ENCODE assay signal across 8 cellular contexts in the genomic region with DNA sequence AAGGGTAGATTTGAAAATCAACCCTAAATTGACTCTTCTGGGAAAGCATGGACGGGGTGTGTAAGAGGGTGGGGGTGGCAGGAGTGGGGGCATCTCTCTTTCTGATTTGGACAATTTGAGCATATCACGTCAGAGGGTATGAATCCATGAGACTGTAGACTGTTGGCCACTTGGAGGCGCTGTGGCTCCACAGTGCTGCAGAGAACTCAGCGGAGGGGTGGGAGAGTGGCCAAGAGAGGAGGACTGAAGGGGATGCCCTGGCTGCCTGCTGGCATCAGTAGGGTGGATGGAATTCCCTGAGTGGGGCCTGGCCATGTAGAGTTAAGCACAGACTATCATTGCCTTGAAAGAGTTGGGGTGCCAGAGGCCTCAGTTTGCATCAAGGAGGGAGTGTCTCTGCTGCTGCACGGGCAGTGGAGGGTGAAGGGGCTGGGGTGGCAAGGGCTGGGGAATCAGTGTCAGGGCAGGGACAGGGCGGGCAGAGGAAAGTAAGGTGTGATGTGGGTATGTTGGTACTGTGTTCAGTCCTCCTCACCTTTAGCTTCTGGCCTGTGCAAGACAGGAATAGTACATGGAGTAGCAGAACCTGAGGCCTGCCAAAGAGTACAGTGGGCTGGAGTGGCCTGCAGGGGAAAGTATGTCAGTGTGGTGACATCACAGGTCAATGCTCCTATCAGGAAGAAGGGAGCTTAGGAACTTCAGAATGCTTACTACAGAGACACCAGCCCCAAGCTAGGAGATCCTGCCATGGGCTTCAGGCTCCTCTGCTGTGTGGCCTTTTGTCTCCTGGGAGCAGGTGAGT.
A peak's percentile ranks its signal among the peaks of the same experiment; 100 is the strongest.
DNase-seq lines count a peak whose midpoint lies in the region; ATAC-seq and TF ChIP-seq lines count a peak whose summit lies in the region.

No MANE protein-coding gene starts in this region.

- H3K4me1 ChIP-seq in breast epithelium (no peaks in the 10 kb centered on the region), sigmoid colon (no peaks in the 10 kb centered on the region)
- H3K4me1 ChIP-seq in effector memory CD4-positive, alpha-beta T cell (ENCODE audit: control insufficient read depth, insufficient read depth, low read length, poor library complexity, severe bottlenecking) = no peaks in the 10 kb centered on the region

- H3K4me3 ChIP-seq in breast epithelium (no peak overlapping the region), sigmoid colon (no peak overlapping the region)
- H3K4me3 ChIP-seq in effector memory CD4-positive, alpha-beta T cell (ENCODE audit: insufficient read depth, low read depth, low read length, poor library complexity, severe bottlenecking) = no peak overlapping the region

- no peaks in the 10 kb centered on the region for H3K4me1 Mint-ChIP-seq in MCF 10A (ENCODE audit: insufficient read depth, unreplicated experiment)

- no peaks in the 10 kb centered on the region for H3K9me3 ChIP-seq in breast epithelium
- H3K9me3 ChIP-seq in effector memory CD4-positive, alpha-beta T cell (ENCODE audit: control insufficient read depth, low read length) = no peaks in the 10 kb centered on the region
- H3K9me3 ChIP-seq in sigmoid colon = no peaks in the 10 kb centered on the region

- H3K27me3 ChIP-seq in breast epithelium = no peaks in the 10 kb centered on the region
- no peaks in the 10 kb centered on the region for H3K27me3 ChIP-seq in effector memory CD4-positive, alpha-beta T cell (replicated peaks; ENCODE audit: control insufficient read depth, insufficient read depth, low read length, poor library complexity, severe bottlenecking)
- H3K27me3 ChIP-seq in sigmoid colon = no peaks in the 10 kb centered on the region

- intact Hi-C loops in MCF 10A (cut with micrococcal nuclease) = no loop called here
- intact Hi-C loops in breast epithelium (cut with DNase I; ENCODE audit: low total_unique reads) = no loop called here
- intact Hi-C loops in sigmoid colon (cut with DNase I) = no loop called here

- peak; percentile 20 for TF ChIP-seq CTCF in MCF 10A (IDR thresholded peaks at IDR 0.05; ENCODE audit: unreplicated experiment)
- TF ChIP-seq CTCF in breast epithelium (IDR thresholded peaks at IDR 0.05) = no peak
- no peak for TF ChIP-seq CTCF in sigmoid colon (IDR thresholded peaks at IDR 0.05)

- H3K27me3 Mint-ChIP-seq in MCF 10A (ENCODE audit: insufficient read depth, unreplicated experiment) = peaks cover 9% of the 10 kb centered on the region

- ATAC-seq in HG03097 (IDR thresholded peaks at IDR 0.05; ENCODE audit: low FRiP score, unreplicated experiment) = no peak

- WGBS in sigmoid colon, 2 donors = 73 to 87% methylated on average over 6 of the region's 6 CpGs

- no TSS peak for BruUV-seq in MCF 10A (replicated peaks; lab: Mats Ljungman, UMichigan)

- H3K4me3 Mint-ChIP-seq in MCF 10A (ENCODE audit: unreplicated experiment) = no peak overlapping the region

- no peaks in the 10 kb centered on the region for H3K36me3 Mint-ChIP-seq in MCF 10A (ENCODE audit: insufficient read depth, unreplicated experiment)

- CTCF ChIA-PET in MCF 10A (lab: Yijun Ruan, JAX) = interaction anchor here (0.5 to 1.4 kb wide), 7 partner anchors 8 to 417 kb away, joined by 3 to 5 read pairs (median 3); no protein-coding TSS in a partner anchor

- TF ChIP-seq EP300 in sigmoid colon (IDR thresholded peaks at IDR 0.05) = no peak

- H3K27ac ChIP-seq in breast epithelium (no peak overlapping the region), sigmoid colon (no peak overlapping the region)
- peak overlapping the region; percentile 11 for H3K27ac ChIP-seq in effector memory CD4-positive, alpha-beta T cell (ENCODE audit: insufficient read depth, low read length, poor library complexity, severe bottlenecking)

- no peaks in the 10 kb centered on the region for H3K36me3 ChIP-seq in breast epithelium
- no peaks in the 10 kb centered on the region for H3K36me3 ChIP-seq in effector memory CD4-positive, alpha-beta T cell (ENCODE audit: control insufficient read depth, insufficient read depth, low read length)
- no peaks in the 10 kb centered on the region for H3K36me3 ChIP-seq in sigmoid colon

- no peaks in the 10 kb centered on the region for H3K9me3 Mint-ChIP-seq in MCF 10A (ENCODE audit: unreplicated experiment)

- no peak overlapping the region for H3K27ac Mint-ChIP-seq in MCF 10A (ENCODE audit: low read depth, unreplicated experiment)

- POLR2A ChIA-PET in MCF 10A (lab: Yijun Ruan, JAX) = no interaction called here

- TF ChIP-seq POLR2A in breast epithelium (IDR thresholded peaks at IDR 0.05) (no peak), sigmoid colon (IDR thresholded peaks at IDR 0.05) (no peak)

- peak; percentile 32 for DNase-seq in MCF 10A (ENCODE audit: unreplicated experiment)
- no peak for DNase-seq in breast epithelium (ENCODE audit: low spot score in 2 of 2)
- DNase-seq in T-helper 9 cell = peak; percentile 33
- DNase-seq in effector memory CD4-positive, alpha-beta T cell = peak in 2 of 3 donors; percentile 30 to 48
- DNase-seq in stimulated activated CD4-positive, alpha-beta T cell treated with anti-CD3 and anti-CD28 coated beads, Interleukin-2, amount 100 ng/mL, for 48 hours = peak; percentile 38 to 39
- DNase-seq in sigmoid colon = no peak
- no peak for DNase-seq in NCI-H2196 treated with DMSO at 0.1 percent for 48 hours (lab: John Stamatoyannopoulos, UW; ENCODE audit: unreplicated experiment)

Comparison
In these comparisons a context has a peak if more than half of its experiments do, and no peak if none do; other contexts are left out.
1. DNase-seq: peak in MCF 10A (single experiment), T-helper 9 cell (single experiment), effector memory CD4-positive, alpha-beta T cell (2 of 3) and stimulated activated CD4-positive, alpha-beta T cell treated with anti-CD3 and anti-CD28 coated beads, Interleukin-2, amount 100 ng/mL, for 48 hours (2 of 2); none in breast epithelium (0 of 2), sigmoid colon (single experiment) and NCI-H2196 treated with DMSO at 0.1 percent for 48 hours (single experiment).